8 cellular contexts compared by ENCODE assay signal in genomic region chr9:98256632-98257218, GRCh38. TPM values are rescaled to one million over a fixed set of nuclear protein-coding genes. Genes with fewer than 3 reads are reported as not detected.
A peak's percentile ranks its signal among the peaks of the same experiment; 100 is the strongest.
DNase-seq lines count a peak whose midpoint lies in the region; ATAC-seq, FAIRE-seq and TF ChIP-seq lines count a peak whose summit lies in the region.

No MANE protein-coding gene starts in this region.

- peaks cover 19% of the 10 kb centered on the region for H3K4me1 Mint-ChIP-seq in activated naive CD8-positive, alpha-beta T cell treated with anti-CD3 and anti-CD28 coated beads, Interleukin-2, amount 50 U/mL, for 24 hours

- no peaks in the 10 kb centered on the region for H3K27me3 ChIP-seq in PC-9 (ENCODE audit: insufficient read depth, low read depth)

- H4K20me1 ChIP-seq in PC-9 (ENCODE audit: insufficient read depth): no peaks in the 10 kb centered on the region

- H3K9me3 ChIP-seq in PC-9 (ENCODE audit: insufficient read depth, low read depth) (no peaks in the 10 kb centered on the region), kidney (ENCODE audit: control insufficient read depth in 1 of 2, low read length in 2 of 2) (no peaks in the 10 kb centered on the region)

- H3K27ac ChIP-seq in PC-9 (peak overlapping the region; percentile 82), kidney (ENCODE audit: low read depth in 2 of 2, low read length in 2 of 2) (peak overlapping the region; percentile 99)

- H3K4me3 ChIP-seq in PC-9 (peak overlapping the region; percentile 76), kidney (ENCODE audit: low read length in 2 of 2) (peak overlapping the region; percentile 88 to 95)

- FAIRE-seq in kidney (lab: Jason Lieb, UNC): no peak

- CTCF ChIA-PET in PC-9 (lab: Charles Lee): interaction anchor here (0.6 to 1.6 kb wide), 5 partner anchors 40 to 604 kb away, joined by 3 to 7 read pairs (median 5); no protein-coding TSS in a partner anchor

- H3K36me3 ChIP-seq in PC-9 (ENCODE audit: low read depth) (no peaks in the 10 kb centered on the region), kidney (ENCODE audit: control insufficient read depth in 1 of 2, insufficient read depth in 2 of 2, low read length in 2 of 2) (no peaks in the 10 kb centered on the region)

- peak; percentile 40 to 72 (median 53) for DNase-seq in NCI-H1417 (lab: John Stamatoyannopoulos, UW)
- no peak for DNase-seq in NCI-H1417 treated with DMSO at 0.1 percent for 48 hours (lab: John Stamatoyannopoulos, UW)
- no peak for DNase-seq in PC-9
- DNase-seq in activated naive CD8-positive, alpha-beta T cell treated with anti-CD3 and anti-CD28 coated beads, Interleukin-2, amount 50 U/mL, for 24 hours: peak; percentile 12
- DNase-seq in kidney: no peak
- DNase-seq in stimulated activated CD4-positive, alpha-beta T cell treated with anti-CD3 and anti-CD28 coated beads, Interleukin-4, amount 100 ng/mL, for 24 hours: peak; percentile 37
- DNase-seq in AG08395 (ENCODE audit: low spot score): no peak

- peak overlapping the region; percentile 83 for H2AFZ ChIP-seq in PC-9

- POLR2A ChIA-PET in PC-9 (lab: Charles Lee; ENCODE audit: unreplicated experiment): interaction anchor here (0.7 to 1.1 kb wide), 2 partner anchors 18 to 334 kb away, joined by 4 to 7 read pairs; partner anchors contain the start of gene TRMO

- H3K9me3 Mint-ChIP-seq in activated naive CD8-positive, alpha-beta T cell treated with anti-CD3 and anti-CD28 coated beads, Interleukin-2, amount 50 U/mL, for 24 hours: no peaks in the 10 kb centered on the region

- no peaks in the 10 kb centered on the region for H3K9me2 ChIP-seq in PC-9 (ENCODE audit: insufficient read depth)

- peak overlapping the region; percentile 79 to 97 for H3K9ac ChIP-seq in kidney (ENCODE audit: low read length in 2 of 2)

- intact Hi-C loops in PC-9 (cut with micrococcal nuclease; ENCODE audit: unreplicated experiment) (loop anchor here (10.0 kb wide), 1 partner anchor 542 kb away; no protein-coding TSS in a partner anchor), kidney (cut with DNase I) (no loop called here)

- peak overlapping the region; percentile 98 for H3K4me2 ChIP-seq in PC-9

- no peaks in the 10 kb centered on the region for H3K36me3 Mint-ChIP-seq in activated naive CD8-positive, alpha-beta T cell treated with anti-CD3 and anti-CD28 coated beads, Interleukin-2, amount 50 U/mL, for 24 hours (ENCODE audit: low read depth)

- TF ChIP-seq CTCF in PC-9 (conservative IDR thresholded peaks at IDR 0.05) (no peak), kidney (IDR thresholded peaks at IDR 0.05; ENCODE audit: borderline replicate concordance, extremely low read depth, insufficient read depth) (no peak)

- H3K4me1 ChIP-seq in PC-9 (replicated peaks; ENCODE audit: insufficient read depth) (peaks cover 39% of the 10 kb centered on the region), kidney (ENCODE audit: control insufficient read depth in 1 of 2, insufficient read depth in 1 of 2, low read depth in 1 of 2, low read length in 2 of 2) (peaks cover 0 to 6% of the 10 kb centered on the region in 2 donors)

- BruUV-seq in PC-9 (replicated peaks; lab: Mats Ljungman, UMichigan): TSS peak; percentile 39

- H3K4me3 Mint-ChIP-seq in activated naive CD8-positive, alpha-beta T cell treated with anti-CD3 and anti-CD28 coated beads, Interleukin-2, amount 50 U/mL, for 24 hours: peak overlapping the region; percentile 88

- H3K79me2 ChIP-seq in PC-9 (ENCODE audit: low read depth): peaks cover 43% of the 10 kb centered on the region

- H3K27ac Mint-ChIP-seq in activated naive CD8-positive, alpha-beta T cell treated with anti-CD3 and anti-CD28 coated beads, Interleukin-2, amount 50 U/mL, for 24 hours: peak overlapping the region; percentile 94

- H3F3A ChIP-seq in PC-9 (ENCODE audit: insufficient read depth, low read depth): peaks cover 41% of the 10 kb centered on the region

- no peak for ATAC-seq in activated naive CD8-positive, alpha-beta T cell treated with anti-CD3 and anti-CD28 coated beads, Interleukin-2, amount 50 U/mL, for 24 hours
- no peak for ATAC-seq in HG02970 (IDR thresholded peaks at IDR 0.05; ENCODE audit: low FRiP score, unreplicated experiment)

- no peaks in the 10 kb centered on the region for H3K27me3 Mint-ChIP-seq in activated naive CD8-positive, alpha-beta T cell treated with anti-CD3 and anti-CD28 coated beads, Interleukin-2, amount 50 U/mL, for 24 hours

RNA-seq across cellular contexts. Expression of gene TBC1D2, which starts 1.3 kb away (rescaled TPM):
- total RNA-seq in PC-9 (2021): 42.9 and 44.7 TPM in 2 replicates
- total RNA-seq in kidney: 19.6 TPM
- 7.7 TPM for polyA plus RNA-seq in kidney (ENCODE audit: insufficient read depth, low read depth, low replicate concordance)

Comparison
In these comparisons a context has a peak if more than half of its experiments do, and no peak if none do; other contexts are left out.
1. DNase-seq: peak in NCI-H1417 (3 of 3), activated naive CD8-positive, alpha-beta T cell treated with anti-CD3 and anti-CD28 coated beads, Interleukin-2, amount 50 U/mL, for 24 hours (single experiment) and stimulated activated CD4-positive, alpha-beta T cell treated with anti-CD3 and anti-CD28 coated beads, Interleukin-4, amount 100 ng/mL, for 24 hours (single experiment); none in NCI-H1417 treated with DMSO at 0.1 percent for 48 hours (single experiment), PC-9 (0 of 2), kidney (single experiment) and AG08395 (single experiment).